ENCODE assay signal across 24 cellular contexts in the genomic region with DNA sequence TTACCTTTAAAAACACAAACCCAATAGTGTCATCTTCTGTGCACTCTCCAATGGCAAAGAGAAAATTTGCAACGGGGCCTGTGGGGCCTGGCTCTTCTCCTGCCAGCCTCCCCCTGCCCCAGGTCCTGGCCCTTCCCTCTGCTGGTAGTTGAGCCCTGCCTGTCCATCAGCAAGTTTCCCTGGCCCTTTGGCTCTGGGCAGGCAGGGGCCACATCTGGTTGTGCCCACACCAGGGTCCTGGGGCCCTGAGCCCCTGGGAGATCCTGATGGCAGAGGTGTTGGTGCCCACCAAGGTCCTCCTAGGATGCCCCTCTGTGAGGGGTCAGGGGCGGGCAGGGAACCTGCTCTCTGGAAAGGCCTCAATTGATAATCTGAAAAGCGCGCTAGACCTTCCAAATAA.
"Had no signal": no experiment of that assay in that cellular context is flagged by ENCODE, and none has a peak within 500 bp of the region (broad histone marks: within the 10 kb centered on the region; RNA-seq: fewer than 3 reads in every experiment).

No MANE protein-coding gene starts in this region.

- ATAC-seq: natural killer cell; right lobe of liver; stimulated activated effector memory CD8-positive, alpha-beta T cell treated with anti-CD3 and anti-CD28 coated beads, Interleukin-12 subunit alpha, Interleukin-12 subunit beta, amount 100 ng/mL, for 72 hours; stimulated activated naive B cell treated with anti-CD40 and anti-IgM and Interleukin-4, amounts not matched to agents 10 μg/mL and 1 μg/mL and 100 μg/mL, for 72 hours had no signal

- H3K4me1 ChIP-seq: parathyroid adenoma, psoas muscle, sigmoid colon, stomach, thyroid gland, tibial nerve, upper lobe of left lung, vagina had no signal

- H3K27me3 ChIP-seq: neural progenitor cell, ovary, right lobe of liver, sigmoid colon, stomach, thyroid gland, tibial nerve, upper lobe of left lung, vagina had no signal

- H3K9me3 ChIP-seq: ovary, right lobe of liver, thyroid gland, vagina had no signal

- H3K27ac ChIP-seq: neural progenitor cell, ovary, parathyroid adenoma, psoas muscle, right lobe of liver, sigmoid colon, stomach, thoracic aorta, thyroid gland, tibial nerve, upper lobe of left lung, vagina had no signal

- DNase-seq: natural killer cell; occipital lobe; ovary; psoas muscle; right cardiac atrium; right lobe of liver; sigmoid colon; small intestine; stimulated activated CD4-positive, alpha-beta T cell treated with anti-CD3 and anti-CD28 coated beads, Interleukin-15, amount 100 ng/mL, for 24 hours; stimulated activated CD4-positive, alpha-beta T cell treated with anti-CD3 and anti-CD28 coated beads, Interleukin-2, amount 100 ng/mL, for 24 hours; stimulated activated CD4-positive, alpha-beta T cell treated with anti-CD3 and anti-CD28 coated beads, Interleukin-2, amount 100 ng/mL, for 48 hours; stimulated activated CD4-positive, alpha-beta T cell treated with anti-CD3 and anti-CD28 coated beads, Interleukin-4, amount 100 ng/mL, for 24 hours; stimulated activated naive B cell treated with anti-CD40 and anti-IgM and Interleukin-4, amounts not matched to agents 10 μg/mL and 1 μg/mL and 100 μg/mL, for 72 hours; stimulated activated naive CD4-positive, alpha-beta T cell treated with Interleukin-2 at 50 U/mL for 16 hours; stomach; thyroid gland; trophoblast cell; upper lobe of left lung had no signal

- H3K4me3 ChIP-seq: neural progenitor cell, ovary, psoas muscle, right lobe of liver, sigmoid colon, stomach, thoracic aorta, thyroid gland, tibial nerve, upper lobe of left lung, vagina had no signal

- H3K36me3 ChIP-seq: neural progenitor cell, ovary, right lobe of liver, sigmoid colon, stomach, thoracic aorta, thyroid gland, tibial nerve, upper lobe of left lung, vagina had no signal
